20 cellular contexts compared by ENCODE assay signal in genomic region chr18:36888778-36889177, GRCh38. TPM values are rescaled to one million over a fixed set of nuclear protein-coding genes. Genes with fewer than 3 reads are reported as not detected.
DNase-seq lines count a peak whose midpoint lies in the region; ATAC-seq, FAIRE-seq and TF ChIP-seq lines count a peak whose summit lies in the region.
"Had no signal": no experiment of that assay in that cellular context is flagged by ENCODE, and none has a peak within 500 bp of the region (broad histone marks: within the 10 kb centered on the region; RNA-seq: fewer than 3 reads in every experiment).

No MANE protein-coding gene starts in this region.

- H3K9me3 ChIP-seq in thoracic aorta: no peaks in the 10 kb centered on the region
- H3K9me3 ChIP-seq in PC-9 (ENCODE audit: insufficient read depth, low read depth): no peaks in the 10 kb centered on the region
- H3K9me3 ChIP-seq: BLaER1 treated with 17β-estradiol and CSF1 and Interleukin-3, amounts not matched to agents 10 nM and 100 nM had no signal

- no peaks in the 10 kb centered on the region for H3K79me2 ChIP-seq in PC-9 (ENCODE audit: low read depth)

- H3K27me3 ChIP-seq in thoracic aorta (replicated peaks; ENCODE audit: insufficient read depth): no peaks in the 10 kb centered on the region
- H3K27me3 ChIP-seq in PC-9 (ENCODE audit: insufficient read depth, low read depth): no peaks in the 10 kb centered on the region
- H3K27me3 ChIP-seq: BLaER1 treated with 17β-estradiol and CSF1 and Interleukin-3, amounts not matched to agents 10 nM and 100 nM had no signal

- H3K4me1 ChIP-seq in thoracic aorta (ENCODE audit: control insufficient read depth in 1 of 2, low read depth in 2 of 2) (peaks cover 23 to 32% of the 10 kb centered on the region in 2 donors), PC-9 (replicated peaks; ENCODE audit: insufficient read depth) (no peaks in the 10 kb centered on the region)

- CTCF ChIA-PET in HEK293T (lab: Yijun Ruan, JAX): no interaction called here
- CTCF ChIA-PET in PC-9 (lab: Charles Lee): no interaction called here

- DNase-seq in D721Med (ENCODE audit: insufficient read length, low spot score) (no peak), HEK293T (ENCODE audit: extremely low spot score) (no peak), thoracic aorta (ENCODE audit: low spot score) (no peak), NCI-H2171 (lab: John Stamatoyannopoulos, UW) (no peak), NAMALWA (ENCODE audit: low spot score) (no peak), PC-9 (no peak)
- DNase-seq: 8988T; Calu3; CD8-positive, alpha-beta T cell; DMS 273 treated with DMSO at 0.1 percent for 48 hours; DMS53; GDM1; HCEC 1CT had no signal

- TF ChIP-seq CTCF in D721Med (IDR thresholded peaks at IDR 0.05; ENCODE audit: insufficient read depth, missing control alignments) (no peak), thoracic aorta (IDR thresholded peaks at IDR 0.05) (no peak), PC-9 (conservative IDR thresholded peaks at IDR 0.05) (no peak)

- no peak for ATAC-seq in thoracic aorta (ENCODE audit: insufficient number of reproducible peaks, low FRiP score, low read depth)
- ATAC-seq: CD8-positive, alpha-beta T cell; GM23338 had no signal

- H3K27ac ChIP-seq in thoracic aorta: peak overlapping the region; percentile 18 to 72
- H3K27ac ChIP-seq in PC-9: no peak overlapping the region
- H3K27ac ChIP-seq: BLaER1 treated with 17β-estradiol and CSF1 and Interleukin-3, amounts not matched to agents 10 nM and 100 nM had no signal

- no peak overlapping the region for H2AFZ ChIP-seq in PC-9
- H2AFZ ChIP-seq: GM23338 had no signal

- H4K20me1 ChIP-seq in PC-9 (ENCODE audit: insufficient read depth): no peaks in the 10 kb centered on the region
- H4K20me1 ChIP-seq: BLaER1 treated with 17β-estradiol and CSF1 and Interleukin-3, amounts not matched to agents 10 nM and 100 nM had no signal

- no peaks in the 10 kb centered on the region for H3F3A ChIP-seq in PC-9 (ENCODE audit: insufficient read depth, low read depth)

- H3K4me3 ChIP-seq in thoracic aorta (no peak overlapping the region), PC-9 (no peak overlapping the region)
- H3K4me3 ChIP-seq: BLaER1 treated with 17β-estradiol and CSF1 and Interleukin-3, amounts not matched to agents 10 nM and 100 nM; GM23338 had no signal

- intact Hi-C loops in PC-9 (cut with micrococcal nuclease; ENCODE audit: unreplicated experiment): no loop called here

- BruUV-seq in PC-9 (replicated peaks; lab: Mats Ljungman, UMichigan): no TSS peak

- no peaks in the 10 kb centered on the region for H3K9me2 ChIP-seq in PC-9 (ENCODE audit: insufficient read depth)

- no peak overlapping the region for H3K4me2 ChIP-seq in PC-9
- H3K4me2 ChIP-seq: GM23338 had no signal

- FAIRE-seq in D721Med (lab: Jason Lieb, UNC): peak; percentile 61
- peak; percentile 37 for FAIRE-seq in endometrium (lab: Jason Lieb, UNC)
- FAIRE-seq: GM12892, GM18507, H54, HTR-8/SVneo had no signal

- H3K36me3 ChIP-seq in thoracic aorta (no peaks in the 10 kb centered on the region), PC-9 (ENCODE audit: low read depth) (no peaks in the 10 kb centered on the region)

- POLR2A ChIA-PET in HEK293T (lab: Yijun Ruan, JAX): interaction anchor here (1.1 kb wide), 1 partner anchor 59 kb away, joined by 4 read pairs; the partner anchor contains the start of genes KIAA1328 and TPGS2
- POLR2A ChIA-PET in PC-9 (lab: Charles Lee; ENCODE audit: unreplicated experiment): no interaction called here

TF ChIP-seq in HEK293T, 16 proteins besides CTCF, POLR2A, EP300 and RAD21:
- TF ChIP-seq BHLHE40 (IDR thresholded peaks at IDR 0.05; ENCODE audit: borderline replicate concordance) (no peak), PKNOX1 (IDR thresholded peaks at IDR 0.05) (peak; percentile 90), FOXA1 (IDR thresholded peaks at IDR 0.05) (peak; percentile 68; the same call in 1 of the 2 replicates)

RNA-seq across cellular contexts. Expression of gene KIAA1328, which starts 59.9 kb away (rescaled TPM):
- total RNA-seq in thoracic aorta (10 to 100 TPM; 14.4 to 22.7 TPM), PC-9 (2021) (4.0 and 6.5 TPM in 2 replicates)

RNA-seq across cellular contexts. Expression of gene TPGS2, which starts 60.0 kb away (rescaled TPM):
- 100 to 1,000 TPM in 1 of 2 donors, 10 to 100 TPM in 1; 83.0 to 150 TPM for total RNA-seq in thoracic aorta
- total RNA-seq in PC-9 (2021): 59.5 and 62.6 TPM in 2 replicates
